ENCODE assay signal across 16 cellular contexts in the genomic region with DNA sequence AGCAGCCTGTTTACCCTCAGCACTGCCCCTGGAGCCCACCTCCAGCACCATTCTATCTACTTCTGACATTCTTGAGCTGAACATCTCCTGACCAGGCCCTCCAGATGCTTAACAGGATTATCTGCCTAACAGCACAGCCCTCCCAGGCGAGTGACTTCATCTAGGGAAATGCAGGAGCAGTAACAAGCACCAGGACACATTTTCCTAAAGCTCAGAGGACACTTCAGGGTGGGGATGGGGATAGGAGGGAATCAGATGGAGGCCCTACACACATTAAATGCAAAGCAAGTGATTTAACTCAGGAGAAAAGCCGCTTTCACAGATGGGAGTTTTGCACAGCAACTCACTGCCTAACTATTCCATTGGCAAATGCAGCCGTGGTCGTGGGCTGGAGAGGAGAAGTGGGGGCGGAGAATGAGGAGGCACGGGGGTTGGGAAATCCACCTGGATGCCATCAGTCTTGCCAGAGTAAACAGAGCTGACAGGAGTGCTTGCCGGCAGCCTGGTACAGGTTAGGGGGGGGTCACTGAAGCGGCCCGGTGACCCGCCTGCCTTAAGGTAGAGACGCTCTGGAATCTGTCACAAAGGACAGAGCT. TPM values are rescaled to one million over a fixed set of nuclear protein-coding genes. Genes with fewer than 3 reads are reported as not detected.
A peak's percentile ranks its signal among the peaks of the same experiment; 100 is the strongest.
DNase-seq lines count a peak whose midpoint lies in the region; ATAC-seq, FAIRE-seq and TF ChIP-seq lines count a peak whose summit lies in the region.
"Had no signal": no experiment of that assay in that cellular context is flagged by ENCODE, and none has a peak within 500 bp of the region (broad histone marks: within the 10 kb centered on the region; RNA-seq: fewer than 3 reads in every experiment).

No MANE protein-coding gene starts in this region.

- TF ChIP-seq RAD21 in A549 (conservative IDR thresholded peaks at IDR 0.05 in 1 of 2, IDR thresholded peaks at IDR 0.05 in 1 of 2), result no peak

- H2BK15ac ChIP-seq in mesenchymal stem cell (ENCODE audit: low read depth, poor library complexity, severe bottlenecking), result no peak overlapping the region

- H3K4me1 ChIP-seq in A549, result peaks cover 13% of the 10 kb centered on the region
- H3K4me1 ChIP-seq in endodermal cell (ENCODE audit: control insufficient read depth, insufficient read depth, low read length), result no peaks in the 10 kb centered on the region
- peaks cover 13% of the 10 kb centered on the region for H3K4me1 ChIP-seq in mesenchymal stem cell (ENCODE audit: control insufficient read depth, insufficient read depth, low read depth, low read length)

- no peaks in the 10 kb centered on the region for H3K79me1 ChIP-seq in mesenchymal stem cell (replicated peaks; ENCODE audit: low read length, poor library complexity, severe bottlenecking)

- no peak overlapping the region for H2BK120ac ChIP-seq in mesenchymal stem cell (ENCODE audit: low read depth, low read length)

- H3K27ac Mint-ChIP-seq in endodermal cell, result no peak overlapping the region
- H3K27ac Mint-ChIP-seq in activated naive CD4-positive, alpha-beta T cell treated with anti-CD3 and anti-CD28 coated beads for 36 hours, result no peak overlapping the region
- H3K27ac Mint-ChIP-seq: activated naive CD8-positive, alpha-beta T cell treated with anti-CD3 and anti-CD28 coated beads, Interleukin-2, amount 10 ng/mL, durations not matched to agents 7 days and 5 days; naive thymus-derived CD8-positive, alpha-beta T cell; T-helper 17 cell had no signal

- H2BK12ac ChIP-seq in mesenchymal stem cell (ENCODE audit: low read length in 2 of 2), result no peak overlapping the region

- CTCF ChIA-PET in A549 (lab: Yijun Ruan, JAX), result interaction anchor here (1.5 to 2.3 kb wide), 2 partner anchors 11 to 17 kb away, joined by 4 to 8 read pairs; no protein-coding TSS in a partner anchor
- CTCF ChIA-PET in activated naive CD4-positive, alpha-beta T cell treated with anti-CD3 and anti-CD28 coated beads for 36 hours (lab: Charles Lee), result no interaction called here

- no peak for TF ChIP-seq EP300 in A549 (IDR thresholded peaks at IDR 0.05)

- H3K9me3 ChIP-seq in A549, result no peaks in the 10 kb centered on the region
- no peaks in the 10 kb centered on the region for H3K9me3 ChIP-seq in endodermal cell (ENCODE audit: control insufficient read depth, low read length)
- H3K9me3 ChIP-seq in mesenchymal stem cell (ENCODE audit: control insufficient read depth, low read length), result no peaks in the 10 kb centered on the region

- no peaks in the 10 kb centered on the region for H3K36me3 ChIP-seq in endodermal cell (ENCODE audit: control insufficient read depth, insufficient read depth, low read length)
- H3K36me3 ChIP-seq in mesenchymal stem cell (ENCODE audit: control insufficient read depth in 1 of 2, insufficient read depth in 2 of 2, low read depth in 1 of 2, low read length in 2 of 2), result no peaks in the 10 kb centered on the region
- H3K36me3 ChIP-seq: stomach had no signal

- H3K4me3 ChIP-seq in A549 (no peak overlapping the region), endodermal cell (ENCODE audit: low read length) (no peak overlapping the region), mesenchymal stem cell (ENCODE audit: insufficient read depth in 1 of 2, low read depth in 1 of 2, low read length in 2 of 2) (no peak overlapping the region)
- H3K4me3 ChIP-seq: stomach had no signal

- intact Hi-C loops in activated naive CD4-positive, alpha-beta T cell treated with anti-CD3 and anti-CD28 coated beads for 36 hours (cut with micrococcal nuclease), result no loop called here

- peak overlapping the region in 1 of 2 experiments; percentile 56 for H3K14ac ChIP-seq in mesenchymal stem cell (ENCODE audit: low read length in 2 of 2)

- H3K27ac ChIP-seq in A549 (peak overlapping the region in 1 of 2 experiments; percentile 21; a peak in 2 of 6 replicates), endodermal cell (ENCODE audit: low read depth, low read length) (no peak overlapping the region), mesenchymal stem cell (ENCODE audit: low read length, poor library complexity, severe bottlenecking) (peak overlapping the region; percentile 40)
- H3K27ac ChIP-seq: stomach had no signal

- no peak overlapping the region for H3K4ac ChIP-seq in mesenchymal stem cell (ENCODE audit: low read depth in 1 of 2, low read length in 2 of 2)

- H3K27me3 Mint-ChIP-seq in endodermal cell (ENCODE audit: insufficient read depth), result no peaks in the 10 kb centered on the region
- H3K27me3 Mint-ChIP-seq in activated naive CD4-positive, alpha-beta T cell treated with anti-CD3 and anti-CD28 coated beads for 36 hours (ENCODE audit: low read depth), result peaks cover 22% of the 10 kb centered on the region

- TF ChIP-seq CTCF in A549 (IDR thresholded peaks at IDR 0.05) (no peak), endodermal cell (conservative IDR thresholded peaks at IDR 0.05) (no peak)

- H2AFZ ChIP-seq in mesenchymal stem cell (ENCODE audit: low read depth, low read length), result no peak overlapping the region

- 30% methylated on average over 11 of the region's 11 CpGs for WGBS in A549 (ENCODE audit: missing lambda C conversion rate)
- WGBS in endodermal cell (ENCODE audit: insufficient coverage in 1 of 2, insufficient read length in 1 of 2), 2 experiments, result 30 to 35% methylated on average over 10 to 11 of the region's 11 CpGs
- WGBS in mesenchymal stem cell, result 13% methylated on average over 10 of the region's 11 CpGs

- H2AK5ac ChIP-seq in mesenchymal stem cell (ENCODE audit: low read length, severe bottlenecking), result no peak overlapping the region

- H3K4me3 Mint-ChIP-seq in endodermal cell, result no peak overlapping the region
- no peak overlapping the region for H3K4me3 Mint-ChIP-seq in activated naive CD4-positive, alpha-beta T cell treated with anti-CD3 and anti-CD28 coated beads for 36 hours
- H3K4me3 Mint-ChIP-seq: activated naive CD8-positive, alpha-beta T cell treated with anti-CD3 and anti-CD28 coated beads, Interleukin-2, amount 10 ng/mL, durations not matched to agents 7 days and 5 days; naive thymus-derived CD8-positive, alpha-beta T cell; T-helper 17 cell had no signal

- H3K23ac ChIP-seq in mesenchymal stem cell (ENCODE audit: low read length in 2 of 2), result no peak overlapping the region

- peak overlapping the region; percentile 66 for H4K8ac ChIP-seq in mesenchymal stem cell (ENCODE audit: low read length)

- H3K4me2 ChIP-seq in A549 (peak overlapping the region; percentile 58), mesenchymal stem cell (ENCODE audit: low read length, poor library complexity, severe bottlenecking) (peak overlapping the region; percentile 74)

- FAIRE-seq in A549 (lab: Jason Lieb, UNC), result no peak
- FAIRE-seq in H54 (lab: Jason Lieb, UNC), result no peak
- FAIRE-seq: A204.1, GM18507 had no signal

- TF ChIP-seq POLR2A in A549 (IDR thresholded peaks at IDR 0.05; ENCODE audit: low read length) (no peak), H54 (IDR thresholded peaks at IDR 0.05; ENCODE audit: low read depth, low read length) (no peak)

- H4K91ac ChIP-seq in mesenchymal stem cell (ENCODE audit: low read length), result peak overlapping the region; percentile 36

- no peak overlapping the region for H3K9ac ChIP-seq in endodermal cell (ENCODE audit: extremely low read depth, low read length, poor library complexity, severe bottlenecking)
- no peak overlapping the region for H3K9ac ChIP-seq in mesenchymal stem cell (ENCODE audit: low read length)

- no peaks in the 10 kb centered on the region for H3K36me3 Mint-ChIP-seq in endodermal cell (ENCODE audit: low read depth)
- no peaks in the 10 kb centered on the region for H3K36me3 Mint-ChIP-seq in activated naive CD4-positive, alpha-beta T cell treated with anti-CD3 and anti-CD28 coated beads for 36 hours (ENCODE audit: low read depth)
- H3K36me3 Mint-ChIP-seq: activated naive CD8-positive, alpha-beta T cell treated with anti-CD3 and anti-CD28 coated beads, Interleukin-2, amount 10 ng/mL, durations not matched to agents 7 days and 5 days had no signal

- no peaks in the 10 kb centered on the region for H3K9me3 Mint-ChIP-seq in endodermal cell
- no peaks in the 10 kb centered on the region for H3K9me3 Mint-ChIP-seq in activated naive CD4-positive, alpha-beta T cell treated with anti-CD3 and anti-CD28 coated beads for 36 hours
- H3K9me3 Mint-ChIP-seq: activated naive CD8-positive, alpha-beta T cell treated with anti-CD3 and anti-CD28 coated beads, Interleukin-2, amount 10 ng/mL, durations not matched to agents 7 days and 5 days had no signal

- H3K27me3 ChIP-seq in endodermal cell (ENCODE audit: control insufficient read depth, insufficient read depth, low read length, poor library complexity, severe bottlenecking) (no peaks in the 10 kb centered on the region), mesenchymal stem cell (ENCODE audit: control insufficient read depth in 1 of 2, insufficient read depth in 1 of 2, low read length in 2 of 2) (no peaks in the 10 kb centered on the region)

- H2BK5ac ChIP-seq in mesenchymal stem cell (ENCODE audit: low read depth, low read length, poor library complexity, severe bottlenecking), result no peak overlapping the region

- DNase-seq in A549 (ENCODE audit: low read depth in 1 of 2, low spot score in 1 of 2) (no peak), NCI-H526 (lab: John Stamatoyannopoulos, UW) (peak; percentile 15 to 67), endodermal cell (peak; percentile 70), mesenchymal stem cell (peak; percentile 45), SW 1271 (lab: John Stamatoyannopoulos, UW) (no peak), H54 (ENCODE audit: insufficient read length, low spot score) (no peak), amniotic stem cell (lab: John Stamatoyannopoulos, UW) (no peak)
- no peak for DNase-seq in activated naive CD4-positive, alpha-beta T cell treated with anti-CD3 and anti-CD28 coated beads for 36 hours
- DNase-seq: activated naive CD8-positive, alpha-beta T cell treated with anti-CD3 and anti-CD28 coated beads, Interleukin-2, amount 10 ng/mL, durations not matched to agents 7 days and 5 days; naive thymus-derived CD8-positive, alpha-beta T cell; NCI-H1092; stomach; T-helper 17 cell had no signal

- POLR2A ChIA-PET in A549 (lab: Yijun Ruan, JAX), result no interaction called here

- H3K4me1 Mint-ChIP-seq in endodermal cell, result peaks cover 15% of the 10 kb centered on the region
- no peaks in the 10 kb centered on the region for H3K4me1 Mint-ChIP-seq in activated naive CD4-positive, alpha-beta T cell treated with anti-CD3 and anti-CD28 coated beads for 36 hours (ENCODE audit: low read depth)
- H3K4me1 Mint-ChIP-seq: naive thymus-derived CD8-positive, alpha-beta T cell; T-helper 17 cell had no signal

- H3K18ac ChIP-seq in mesenchymal stem cell (ENCODE audit: low read depth in 1 of 2, low read length in 2 of 2), result peak overlapping the region in 1 of 2 experiments; percentile 30

- peak; percentile 42 to 55; a peak in 4 of 6 replicates for ATAC-seq in A549
- ATAC-seq: naive thymus-derived CD8-positive, alpha-beta T cell; T-helper 17 cell had no signal

RNA-seq across cellular contexts. Expression of a gene that starts 21.3 kb away (rescaled TPM):
- polyA plus RNA-seq in A549 (2011; rRNA removed) (0.34 and 0.44 TPM in 2 replicates), A549 (2017; fragmentation: RNase III; extraction: RNeasy Plus Mini Kit Qiagen cat#74134 plus additional on column Dnase treatment) (0.22 to 0.43 TPM (median 0.28 TPM) in 3 replicates)
- polyA plus RNA-seq in A549 (2012; cell fraction: cytosol; rRNA removed), result 0.21 and 0.32 TPM in 2 replicates
- 0.40 and 0.43 TPM in 2 replicates for polyA plus RNA-seq in A549 (2012; cell fraction: nucleus; rRNA removed)
- 0.78 and 1.3 TPM in 2 replicates for polyA minus RNA-seq in A549 (2011; rRNA and poly(A)+ RNA removed)
- not detected for total RNA-seq in endodermal cell
- polyA plus RNA-seq in endodermal cell (2013, experiment 1 of 2), result 0.32 TPM
- polyA plus RNA-seq in endodermal cell (2013, experiment 2 of 2), result 0.41 TPM
- polyA plus RNA-seq in mesenchymal stem cell (2013, experiment 1 of 2), result 2.7 TPM
- polyA plus RNA-seq in mesenchymal stem cell (2013, experiment 2 of 2), result 2.7 TPM
- not detected for total RNA-seq in activated naive CD4-positive, alpha-beta T cell treated with anti-CD3 and anti-CD28 coated beads for 36 hours
- total RNA-seq: activated CD8-positive, alpha-beta memory T cell treated with anti-CD3 and anti-CD28 coated beads for 36 hours; activated naive CD8-positive, alpha-beta T cell treated with anti-CD3 and anti-CD28 coated beads, Interleukin-2, amount 10 ng/mL, durations not matched to agents 7 days and 5 days; naive thymus-derived CD8-positive, alpha-beta T cell; T-helper 17 cell had no signal
- polyA plus RNA-seq: naive thymus-derived CD8-positive, alpha-beta T cell had no signal

Comparison
In these comparisons a context has a peak if more than half of its experiments do, and no peak if none do; other contexts are left out.
1. DNase-seq: peak in NCI-H526 (2 of 2), endodermal cell (single experiment) and mesenchymal stem cell (single experiment); none in A549 (0 of 2), SW 1271 (0 of 2), H54 (single experiment), activated naive CD4-positive, alpha-beta T cell treated with anti-CD3 and anti-CD28 coated beads for 36 hours (single experiment) and amniotic stem cell (single experiment).